Comparison of ENCODE assay signal across 8 cellular contexts in the genomic region with DNA sequence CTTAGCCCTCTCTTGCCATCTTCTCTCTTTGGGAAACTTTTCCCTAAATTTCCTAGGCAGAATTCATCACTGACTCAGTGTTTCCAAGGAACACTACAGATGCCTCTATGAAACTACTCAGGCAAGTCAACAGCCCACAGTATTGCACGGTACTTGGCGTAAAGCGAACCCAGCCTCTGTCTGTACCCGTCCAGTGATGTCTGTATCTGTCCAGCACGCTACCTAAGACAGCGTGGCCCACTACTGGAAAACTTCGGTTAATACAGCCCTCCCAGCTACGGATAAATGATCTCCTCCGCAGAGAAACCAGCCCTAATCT. TPM values are rescaled to one million over a fixed set of nuclear protein-coding genes. Genes with fewer than 3 reads are reported as not detected.
A peak's percentile ranks its signal among the peaks of the same experiment; 100 is the strongest.
DNase-seq lines count a peak whose midpoint lies in the region; ATAC-seq, FAIRE-seq and TF ChIP-seq lines count a peak whose summit lies in the region.

No MANE protein-coding gene starts in this region.

- TF ChIP-seq POLR2A in K562 (conservative IDR thresholded peaks at IDR 0.05) (no peak), suprapubic skin (IDR thresholded peaks at IDR 0.05) (no peak)

- no peak for TF ChIP-seq EP300 in K562 (IDR thresholded peaks at IDR 0.05; ENCODE audit: low read length)
- TF ChIP-seq EP300 in suprapubic skin (IDR thresholded peaks at IDR 0.05): no peak

- H3K4me3 ChIP-seq in AG10803 (ENCODE audit: low read length) (peak overlapping the region; percentile 99), HUES64 (ENCODE audit: low read length) (peak overlapping the region; percentile 92), K562 (peak overlapping the region; percentile 82), suprapubic skin (peak overlapping the region; percentile 80)

- H3K36me3 ChIP-seq in HUES64 (ENCODE audit: insufficient read depth, low read length) (peaks cover 8% of the 10 kb centered on the region), K562 (ENCODE audit: control insufficient read depth, insufficient read depth, low read length) (peaks cover 28% of the 10 kb centered on the region), suprapubic skin (peaks cover 9% of the 10 kb centered on the region)

- H3K9ac ChIP-seq in HUES64 (ENCODE audit: low read depth, low read length): peak overlapping the region; percentile 81
- H3K9ac ChIP-seq in K562 (ENCODE audit: insufficient read depth in 1 of 2, low read depth in 2 of 2, low read length in 2 of 2): peak overlapping the region; percentile 85 to 100

- ATAC-seq in GM19463 (IDR thresholded peaks at IDR 0.05; ENCODE audit: unreplicated experiment): peak; percentile 8
- peak; percentile 54 for ATAC-seq in K562
- no peak for ATAC-seq in GM18873 (IDR thresholded peaks at IDR 0.05; ENCODE audit: low FRiP score, unreplicated experiment)

- H3K4me1 ChIP-seq in HUES64 (ENCODE audit: insufficient read depth, low read length) (0 out of 2 replicates have a peak, but pooled peaks cover 4% of the 10 kb centered on the region), K562 (replicated peaks in 1 of 2; ENCODE audit: control insufficient read depth in 2 of 2, insufficient read depth in 2 of 2, low read length in 2 of 2) (peaks cover 20 to 28% of the 10 kb centered on the region in 2 experiments), suprapubic skin (peaks cover 36% of the 10 kb centered on the region)

- H3K27ac ChIP-seq in HUES64 (ENCODE audit: low read depth, low read length): 0 out of 2 replicates have a peak overlapping the region, but pooled peaks have one; percentile 44
- peak overlapping the region; percentile 92 for H3K27ac ChIP-seq in K562 (ENCODE audit: extremely low read depth, low read depth, low read length)
- peak overlapping the region; percentile 85 for H3K27ac ChIP-seq in suprapubic skin

- H3K27me3 ChIP-seq in HUES64 (ENCODE audit: insufficient read depth, low read length) (peaks cover 16% of the 10 kb centered on the region), K562 (ENCODE audit: control insufficient read depth in 2 of 2, insufficient read depth in 2 of 2, low read length in 2 of 2) (no peaks in the 10 kb centered on the region), suprapubic skin (no peaks in the 10 kb centered on the region)

- H3K4me2 ChIP-seq in K562 (ENCODE audit: insufficient read depth, low read length): peak overlapping the region; percentile 89

- intact Hi-C loops in K562 (cut with micrococcal nuclease): no loop called here

- TF ChIP-seq RAD21 in K562 (CRISPR knock-in tag; conservative IDR thresholded peaks at IDR 0.05 in 1 of 2, IDR thresholded peaks at IDR 0.05 in 1 of 2): no peak

- TSS peak; percentile 75 for BruUV-seq in K562 (replicated peaks; lab: Mats Ljungman, UMichigan)

- in situ Hi-C loops in K562 (cut with MboI): no loop called here

- DNase-seq in AG10803 (ENCODE audit: low read depth) (peak; percentile 31), K562 (ENCODE audit: extremely low read depth in 1 of 4, low spot score in 3 of 4) (peak in 1 of 4 experiments; percentile 47), kidney tubule cell (ENCODE audit: low spot score) (peak; percentile 40), suprapubic skin (ENCODE audit: low spot score in 2 of 2) (no peak), SKM-1 treated with dmso at 0.1 percent for 144 hours (lab: John Stamatoyannopoulos, UW; ENCODE audit: unreplicated experiment) (no peak)

- no peaks in the 10 kb centered on the region for H4K20me1 ChIP-seq in K562 (replicated peaks; ENCODE audit: control insufficient read depth, insufficient read depth, low read length)

- no peaks in the 10 kb centered on the region for H3K9me1 ChIP-seq in K562 (ENCODE audit: control insufficient read depth, insufficient read depth, low read length)

- CTCF ChIA-PET in K562 (lab: Yijun Ruan, JAX; ENCODE audit: low intra/inter-chr PET ratio): no interaction called here

- FAIRE-seq in K562 (lab: Jason Lieb, UNC): no peak

- H3K9me3 ChIP-seq in HUES64 (ENCODE audit: insufficient read depth, low read depth, low read length) (no peaks in the 10 kb centered on the region), K562 (replicated peaks; ENCODE audit: control insufficient read depth, insufficient read depth, low read depth, low read length) (no peaks in the 10 kb centered on the region), suprapubic skin (no peaks in the 10 kb centered on the region)

- H3K79me2 ChIP-seq in K562 (ENCODE audit: control insufficient read depth, insufficient read depth, low read length): peaks cover 40% of the 10 kb centered on the region

- peak overlapping the region; percentile 79 for H2AFZ ChIP-seq in K562 (ENCODE audit: low read depth, low read length)

- WGBS in HUES64: 3% methylated on average over 9 of the region's 9 CpGs
- 1% methylated on average over 9 of the region's 9 CpGs for WGBS in K562 (ENCODE audit: insufficient coverage, low coverage, missing lambda C conversion rate)
- WGBS in suprapubic skin: 0% methylated on average over 9 of the region's 9 CpGs

- peak; percentile 9; the same call in 1 of the 2 replicates for TF ChIP-seq CTCF in AG10803 (conservative IDR thresholded peaks at IDR 0.05; ENCODE audit: low read length)
- no peak for TF ChIP-seq CTCF in K562 (IDR thresholded peaks at IDR 0.05 in 2 of 3, conservative IDR thresholded peaks at IDR 0.05 in 1 of 3; ENCODE audit: insufficient read depth in 2 of 3, low read depth in 1 of 3, low read length in 3 of 3)
- no peak for TF ChIP-seq CTCF in suprapubic skin (IDR thresholded peaks at IDR 0.05)

- POLR2A ChIA-PET in K562 (lab: Yijun Ruan, JAX): interaction anchor here (0.6 to 2.4 kb wide), 13 partner anchors 8 to 241 kb away, joined by 3 to 12 read pairs (median 5); partner anchors contain the start of genes IREB2 and PSMA4

RNA-seq across cellular contexts. Expression of gene SKIC8, which starts 0.5 kb away (rescaled TPM):
- polyA plus RNA-seq in HUES64 (2013, experiment 1 of 2): 50.7 TPM
- 50.0 TPM for polyA plus RNA-seq in HUES64 (2013, experiment 2 of 2)
- 61.2 and 107 TPM in 2 replicates for total RNA-seq in K562 (2011; cell fraction: chromatin; rRNA removed; ENCODE audit: low replicate concordance)
- total RNA-seq in K562 (2011; cell fraction: nucleolus; rRNA removed): 40.1 and 43.9 TPM in 2 replicates
- 76.0 and 92.8 TPM in 2 replicates for total RNA-seq in K562 (2011; cell fraction: nucleoplasm; rRNA removed)
- total RNA-seq in K562 (2014; rRNA removed) (99.3 and 118 TPM in 2 replicates), K562 (2014; rRNA removed; fragmentation: Illumina TruSeq; extraction: Trizol) (139 and 146 TPM in 2 replicates), K562 (2015; rRNA removed; fragmentation: Illumina TruSeq; extraction: Trizol) (152 and 164 TPM in 2 replicates), K562 (2021) (79.5 and 87.3 TPM in 2 replicates), suprapubic skin (10 to 100 TPM; 42.9 to 69.9 (median 56.2) TPM)
- polyA plus RNA-seq in K562 (2011; rRNA removed) (158 and 224 TPM in 2 replicates), K562 (2014; fragmentation: Illumina TruSeq; extraction: Trizol) (124 and 127 TPM in 2 replicates), K562 (2014; fragmentation: Nextera tagmentation; extraction: Ambion mirVana) (100 to 1,000 TPM; 352 to 389 TPM), K562 (2014; rRNA removed) (140 and 168 TPM in 2 replicates)
- polyA plus RNA-seq in K562 (2011; cell fraction: cytosol; rRNA removed): 108 and 162 TPM in 2 replicates
- polyA plus RNA-seq in K562 (2011; cell fraction: nucleus; rRNA removed): 96.8 and 114 TPM in 2 replicates
- polyA plus RNA-seq in K562 (2012): 60.8 and 135 TPM in 2 replicates
- 124 and 180 TPM in 2 replicates for polyA minus RNA-seq in K562 (2011; rRNA and poly(A)+ RNA removed)
- polyA minus RNA-seq in K562 (2011; cell fraction: cytosol; rRNA and poly(A)+ RNA removed): 51.6 and 80.3 TPM in 2 replicates
- 30.0 and 50.1 TPM in 2 replicates for polyA minus RNA-seq in K562 (2011; cell fraction: nucleus; rRNA and poly(A)+ RNA removed)

RNA-seq across cellular contexts. Expression of gene DNAJA4, which starts 34.6 kb away (rescaled TPM):
- 3.9 TPM for polyA plus RNA-seq in HUES64 (2013, experiment 1 of 2)
- 4.4 TPM for polyA plus RNA-seq in HUES64 (2013, experiment 2 of 2)
- 0.12 and 0.23 TPM in 2 replicates for total RNA-seq in K562 (2011; cell fraction: chromatin; rRNA removed; ENCODE audit: low replicate concordance)
- total RNA-seq in K562 (2011; cell fraction: nucleolus; rRNA removed): 0.33 TPM in 1 of 2 replicates, not detected in the other
- 0.15 TPM in 1 of 2 replicates, not detected in the other for total RNA-seq in K562 (2011; cell fraction: nucleoplasm; rRNA removed)
- not detected in 2 replicates for total RNA-seq in K562 (2014; rRNA removed)
- total RNA-seq in K562 (2014; rRNA removed; fragmentation: Illumina TruSeq; extraction: Trizol): 0.11 TPM in 1 of 2 replicates, not detected in the other
- 0.08 TPM in 1 of 2 replicates, not detected in the other for total RNA-seq in K562 (2015; rRNA removed; fragmentation: Illumina TruSeq; extraction: Trizol)
- 0.16 and 0.25 TPM in 2 replicates for total RNA-seq in K562 (2021)
- 0.05 and 0.15 TPM in 2 replicates for polyA plus RNA-seq in K562 (2011; rRNA removed)
- 0.03 TPM in 1 of 2 replicates, not detected in the other for polyA plus RNA-seq in K562 (2011; cell fraction: cytosol; rRNA removed)
- 0.28 and 0.50 TPM in 2 replicates for polyA plus RNA-seq in K562 (2011; cell fraction: nucleus; rRNA removed)
- polyA plus RNA-seq in K562 (2012): 0.33 and 0.56 TPM in 2 replicates
- polyA plus RNA-seq in K562 (2014; fragmentation: Illumina TruSeq; extraction: Trizol): not detected in 2 replicates
- polyA plus RNA-seq in K562 (2014; fragmentation: Nextera tagmentation; extraction: Ambion mirVana): 1 to 10 TPM in 1 of 2 experiments, under 1 TPM in 1; 0.56 to 1.0 TPM
- polyA plus RNA-seq in K562 (2014; rRNA removed): 0.09 TPM in 1 of 2 replicates, not detected in the other
- 0.21 TPM in 1 of 2 replicates, not detected in the other for polyA minus RNA-seq in K562 (2011; rRNA and poly(A)+ RNA removed)
- polyA minus RNA-seq in K562 (2011; cell fraction: cytosol; rRNA and poly(A)+ RNA removed): 1.1 and 3.1 TPM in 2 replicates
- 0.11 and 0.40 TPM in 2 replicates for polyA minus RNA-seq in K562 (2011; cell fraction: nucleus; rRNA and poly(A)+ RNA removed)
- 100 to 1,000 TPM in 1 of 4 donors, 10 to 100 TPM in 3; 42.8 to 115 (median 58.7) TPM for total RNA-seq in suprapubic skin

RNA-seq across cellular contexts. Expression of gene CRABP1, which starts 41.2 kb away (rescaled TPM):
- 673 TPM for polyA plus RNA-seq in HUES64 (2013, experiment 1 of 2)
- polyA plus RNA-seq in HUES64 (2013, experiment 2 of 2): 1,221 TPM
- total RNA-seq in K562 (2011; cell fraction: chromatin; rRNA removed; ENCODE audit: low replicate concordance): not detected in 2 replicates
- total RNA-seq in K562 (2011; cell fraction: nucleolus; rRNA removed): not detected in 2 replicates
- not detected in 2 replicates for total RNA-seq in K562 (2011; cell fraction: nucleoplasm; rRNA removed)
- total RNA-seq in K562 (2014; rRNA removed) (not detected in 2 replicates), K562 (2014; rRNA removed; fragmentation: Illumina TruSeq; extraction: Trizol) (not detected in 2 replicates), K562 (2015; rRNA removed; fragmentation: Illumina TruSeq; extraction: Trizol) (not detected in 2 replicates), K562 (2021) (0.40 and 0.60 TPM in 2 replicates), suprapubic skin (1 to 10 TPM in 3 of 4 donors, not detected in 1; 2.6 to 8.7 (median 8.5) TPM)
- polyA plus RNA-seq in K562 (2011; rRNA removed) (not detected in 2 replicates), K562 (2014; fragmentation: Illumina TruSeq; extraction: Trizol) (not detected in 2 replicates), K562 (2014; fragmentation: Nextera tagmentation; extraction: Ambion mirVana) (not detected), K562 (2014; rRNA removed) (not detected in 2 replicates)
- polyA plus RNA-seq in K562 (2011; cell fraction: cytosol; rRNA removed): not detected in 2 replicates
- polyA plus RNA-seq in K562 (2011; cell fraction: nucleus; rRNA removed): not detected in 2 replicates
- polyA plus RNA-seq in K562 (2012): not detected in 2 replicates
- not detected in 2 replicates for polyA minus RNA-seq in K562 (2011; rRNA and poly(A)+ RNA removed)
- not detected in 2 replicates for polyA minus RNA-seq in K562 (2011; cell fraction: cytosol; rRNA and poly(A)+ RNA removed)
- polyA minus RNA-seq in K562 (2011; cell fraction: nucleus; rRNA and poly(A)+ RNA removed): not detected in 2 replicates

Comparison
In these comparisons a context has a peak if more than half of its experiments do, and no peak if none do; other contexts are left out.
1. DNase-seq: peak in AG10803 (single experiment) and kidney tubule cell (single experiment); none in suprapubic skin (0 of 2) and SKM-1 treated with dmso at 0.1 percent for 144 hours (single experiment).
2. RNA of gene DNAJA4, which starts 34.6 kb away (total RNA-seq): 42.8 to 115 TPM in suprapubic skin; 0.08 to 0.33 TPM in K562; every median in the first group is over 10 times any median in the second.
3. Peak in every context shown above with its lines, with median percentiles within 50 percentile points of each other: H3K4me3 ChIP-seq and H3K27ac ChIP-seq.